In genomic region chr18:44651453-44651852, GRCh38 we compare ENCODE assay signal across 12 cellular contexts. TPM values are rescaled to one million over a fixed set of nuclear protein-coding genes. Genes with fewer than 3 reads are reported as not detected.
DNase-seq lines count a peak whose midpoint lies in the region; ATAC-seq and TF ChIP-seq lines count a peak whose summit lies in the region.
"Had no signal": no experiment of that assay in that cellular context is flagged by ENCODE, and none has a peak within 500 bp of the region (broad histone marks: within the 10 kb centered on the region; RNA-seq: fewer than 3 reads in every experiment).

No MANE protein-coding gene starts in this region.

- H3K9me3 Mint-ChIP-seq in CD14-positive monocyte: peaks cover 0 to 7% (median 2%) of the 10 kb centered on the region in 7 donors
- H3K9me3 Mint-ChIP-seq in natural killer cell: no peaks in the 10 kb centered on the region
- no peaks in the 10 kb centered on the region for H3K9me3 Mint-ChIP-seq in activated naive CD8-positive, alpha-beta T cell treated with anti-CD3 and anti-CD28 coated beads for 36 hours

- H3K4me3 Mint-ChIP-seq in CD14-positive monocyte: no peak overlapping the region
- no peak overlapping the region for H3K4me3 Mint-ChIP-seq in natural killer cell
- H3K4me3 Mint-ChIP-seq in activated naive CD8-positive, alpha-beta T cell treated with anti-CD3 and anti-CD28 coated beads for 36 hours: no peak overlapping the region

- ATAC-seq in natural killer cell (no peak), HG03442 (IDR thresholded peaks at IDR 0.05; ENCODE audit: unreplicated experiment) (no peak)

- H3K27ac Mint-ChIP-seq in CD14-positive monocyte (no peak overlapping the region), natural killer cell (no peak overlapping the region)
- H3K27ac Mint-ChIP-seq in activated naive CD8-positive, alpha-beta T cell treated with anti-CD3 and anti-CD28 coated beads for 36 hours: no peak overlapping the region

- H3K4me1 ChIP-seq in SJSA1 (replicated peaks): peaks cover 54% of the 10 kb centered on the region

- H3K4me3 ChIP-seq in SJSA1: no peak overlapping the region
- H3K4me3 ChIP-seq in foreskin fibroblast (ENCODE audit: low read depth in 1 of 2, low read length in 2 of 2): no peak overlapping the region
- no peak overlapping the region for H3K4me3 ChIP-seq in retinal pigment epithelial cell (ENCODE audit: low read length)
- H3K4me3 ChIP-seq: coronary artery had no signal

- intact Hi-C loops in CD14-positive monocyte (cut with micrococcal nuclease) (no loop called here), natural killer cell (cut with micrococcal nuclease) (no loop called here)

- H3K27me3 Mint-ChIP-seq in CD14-positive monocyte (ENCODE audit: low read depth in 3 of 3) (peaks cover 1 to 5% (median 1%) of the 10 kb centered on the region in 3 donors), natural killer cell (ENCODE audit: low read depth in 2 of 2) (peaks cover 0 to 5% of the 10 kb centered on the region in 2 donors)
- no peaks in the 10 kb centered on the region for H3K27me3 Mint-ChIP-seq in activated naive CD8-positive, alpha-beta T cell treated with anti-CD3 and anti-CD28 coated beads for 36 hours

- peak; percentile 88 for DNase-seq in EL
- peak in 1 of 2 experiments; percentile 72 for DNase-seq in SJSA1 (ENCODE audit: low read depth in 1 of 2, low spot score in 2 of 2)
- DNase-seq in foreskin fibroblast: peak; percentile 66 to 77
- peak; percentile 64 for DNase-seq in retinal pigment epithelial cell (ENCODE audit: low read depth)
- no peak for DNase-seq in CD14-positive monocyte (ENCODE audit: low spot score)
- no peak for DNase-seq in natural killer cell
- no peak for DNase-seq in activated naive CD8-positive, alpha-beta T cell treated with anti-CD3 and anti-CD28 coated beads for 36 hours
- DNase-seq: activated T-cell treated with anti-CD3 and anti-CD28 coated beads, Interleukin-2, amount 50 U/mL, for 1 hour; DND-41; NCI-H446 had no signal

- no peaks in the 10 kb centered on the region for H3K9me3 ChIP-seq in SJSA1 (replicated peaks)

- no peak for TF ChIP-seq CTCF in foreskin fibroblast (IDR thresholded peaks at IDR 0.05; ENCODE audit: low read depth, low read length)
- no peak for TF ChIP-seq CTCF in retinal pigment epithelial cell (conservative IDR thresholded peaks at IDR 0.05; ENCODE audit: low read depth, low read length)
- TF ChIP-seq CTCF in CD14-positive monocyte (IDR thresholded peaks at IDR 0.05): no peak
- no peak for TF ChIP-seq CTCF in natural killer cell (IDR thresholded peaks at IDR 0.05)

- H3K4me1 Mint-ChIP-seq in CD14-positive monocyte (no peaks in the 10 kb centered on the region), natural killer cell (peaks cover 0 to 5% of the 10 kb centered on the region in 2 donors)
- no peaks in the 10 kb centered on the region for H3K4me1 Mint-ChIP-seq in activated naive CD8-positive, alpha-beta T cell treated with anti-CD3 and anti-CD28 coated beads for 36 hours

- no peaks in the 10 kb centered on the region for H3K27me3 ChIP-seq in SJSA1 (replicated peaks)

- H3K27ac ChIP-seq in SJSA1: peak overlapping the region; percentile 46
- H3K27ac ChIP-seq: coronary artery had no signal

- no peaks in the 10 kb centered on the region for H3K36me3 ChIP-seq in SJSA1

- no peaks in the 10 kb centered on the region for H3K36me3 Mint-ChIP-seq in CD14-positive monocyte
- no peaks in the 10 kb centered on the region for H3K36me3 Mint-ChIP-seq in natural killer cell
- no peaks in the 10 kb centered on the region for H3K36me3 Mint-ChIP-seq in activated naive CD8-positive, alpha-beta T cell treated with anti-CD3 and anti-CD28 coated beads for 36 hours

RNA-seq across cellular contexts. Expression of gene SETBP1, which starts 29.2 kb away (rescaled TPM):
- 9.9 and 12.6 TPM in 2 replicates for total RNA-seq in SJSA1 (2014; rRNA removed; shearing (Covaris generic))
- under 1 TPM in 1 of 2 donors, not detected in 1; 0.01 TPM for polyA plus RNA-seq in CD14-positive monocyte
- 10 to 100 TPM; 36.0 to 46.6 (median 41.2) TPM for total RNA-seq in natural killer cell
- total RNA-seq in activated naive CD8-positive, alpha-beta T cell treated with anti-CD3 and anti-CD28 coated beads for 36 hours: 1 to 10 TPM; 3.8 to 3.9 TPM

Comparison
In these comparisons a context has a peak if more than half of its experiments do, and no peak if none do; other contexts are left out.
1. DNase-seq: peak in EL (single experiment), foreskin fibroblast (2 of 2) and retinal pigment epithelial cell (single experiment); none in CD14-positive monocyte (single experiment), natural killer cell (single experiment) and activated naive CD8-positive, alpha-beta T cell treated with anti-CD3 and anti-CD28 coated beads for 36 hours (single experiment).